In the genomic region with DNA sequence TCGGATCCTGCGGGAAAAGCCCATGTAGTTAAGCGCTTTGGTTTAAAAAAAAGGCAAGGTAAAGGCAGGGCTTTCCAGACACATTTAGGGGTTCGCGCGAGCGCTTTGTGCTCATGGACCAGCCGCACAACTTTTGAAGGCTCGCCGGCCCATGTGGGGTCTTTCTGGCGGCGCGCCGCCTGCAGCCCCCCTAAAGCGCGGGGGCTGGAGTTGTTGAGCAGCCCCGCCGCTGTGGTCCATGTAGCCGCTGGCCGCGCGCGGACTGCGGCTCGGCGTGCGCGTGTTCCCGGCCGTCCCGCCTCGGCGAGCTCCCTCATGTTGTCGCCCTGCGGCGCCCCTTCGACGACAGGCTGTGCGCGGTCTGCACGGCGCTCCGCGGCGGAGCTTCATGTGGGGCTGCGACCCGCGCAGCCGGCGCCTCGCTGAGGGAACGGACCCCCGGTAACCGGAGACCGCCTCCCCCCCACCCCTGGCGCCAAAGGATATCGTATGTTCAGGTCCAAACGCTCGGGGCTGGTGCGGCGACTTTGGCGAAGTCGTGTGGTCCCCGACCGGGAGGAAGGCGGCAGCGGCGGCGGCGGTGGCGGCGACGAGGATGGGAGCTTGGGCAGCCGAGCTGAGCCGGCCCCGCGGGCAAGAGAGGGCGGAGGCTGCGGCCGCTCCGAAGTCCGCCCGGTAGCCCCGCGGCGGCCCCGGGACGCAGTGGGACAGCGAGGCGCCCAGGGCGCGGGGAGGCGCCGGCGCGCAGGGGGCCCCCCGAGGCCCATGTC, we compare ENCODE assay signal across 8 cellular contexts. TPM values are rescaled to one million over a fixed set of nuclear protein-coding genes. Genes with fewer than 3 reads are reported as not detected.
DNase-seq lines count a peak whose midpoint lies in the region; ATAC-seq and TF ChIP-seq lines count a peak whose summit lies in the region.

No MANE protein-coding gene starts in this region.

- TF ChIP-seq EP300 in transverse colon (IDR thresholded peaks at IDR 0.05; ENCODE audit: low read depth), result no peak

- peak in 2 of 3 donors; percentile 6 to 26 for DNase-seq in CD4-positive, CD25-positive, alpha-beta regulatory T cell
- DNase-seq in MG63 (no peak), brain microvascular endothelial cell (no peak), memory B cell (ENCODE audit: low spot score in 2 of 2) (peak in 1 of 2 donors; percentile 18), transverse colon (peak; percentile 29), HuH-7.5 (ENCODE audit: low spot score) (no peak), SHP77 treated with DMSO at 0.1 percent for 48 hours (lab: John Stamatoyannopoulos, UW) (no peak)

- H3K27me3 ChIP-seq in CD4-positive, CD25-positive, alpha-beta regulatory T cell (ENCODE audit: control insufficient read depth, insufficient read depth, low read length), result peaks cover 8% of the 10 kb centered on the region
- H3K27me3 ChIP-seq in MG63, result no peaks in the 10 kb centered on the region
- no peaks in the 10 kb centered on the region for H3K27me3 ChIP-seq in brain microvascular endothelial cell (replicated peaks)
- H3K27me3 ChIP-seq in transverse colon, result no peaks in the 10 kb centered on the region

- peaks cover 35% of the 10 kb centered on the region for H3K4me1 ChIP-seq in CD4-positive, CD25-positive, alpha-beta regulatory T cell (ENCODE audit: control insufficient read depth, insufficient read depth, low read length, poor library complexity, severe bottlenecking)
- peaks cover 9 to 59% (median 50%) of the 10 kb centered on the region in 4 donors for H3K4me1 ChIP-seq in transverse colon

- no peak overlapping the region for H3K27ac ChIP-seq in CD4-positive, CD25-positive, alpha-beta regulatory T cell (ENCODE audit: insufficient read depth, low read length, poor library complexity, severe bottlenecking)
- H3K27ac ChIP-seq in brain microvascular endothelial cell (peak overlapping the region; percentile 80), transverse colon (peak overlapping the region; percentile 84 to 92 (median 91))

- H3K36me3 Mint-ChIP-seq in CD4-positive, CD25-positive, alpha-beta regulatory T cell, result no peaks in the 10 kb centered on the region
- no peaks in the 10 kb centered on the region for H3K36me3 Mint-ChIP-seq in memory B cell

- in situ Hi-C loops in brain microvascular endothelial cell (cut with HindIII; ENCODE audit: low pct_ligation_motif_present, low sequenced_read_pairs), result no loop called here
- in situ Hi-C loops in transverse colon (cut with MboI; ENCODE audit: low pct_ligation_motif_present in 1 of 4, low pct_unique_long_range_greater_than_20kb in 1 of 4, low sequenced_read_pairs in 3 of 4), result no loop called here

- intact Hi-C loops in transverse colon (cut with DNase I; ENCODE audit: low total_unique reads), result loop anchor here (5.0 kb wide), 3 partner anchors 69 to 149 kb away; no protein-coding TSS in a partner anchor

- peaks cover 0 to 25% (median 7%) of the 10 kb centered on the region in 4 donors for H3K4me1 Mint-ChIP-seq in CD4-positive, CD25-positive, alpha-beta regulatory T cell
- peaks cover 11% of the 10 kb centered on the region for H3K4me1 Mint-ChIP-seq in memory B cell

- peak overlapping the region; percentile 59 for H3K4me3 ChIP-seq in CD4-positive, CD25-positive, alpha-beta regulatory T cell (ENCODE audit: low read depth, low read length)
- H3K4me3 ChIP-seq in MG63 (peak overlapping the region; percentile 75), brain microvascular endothelial cell (ENCODE audit: low read depth, low read length) (peak overlapping the region; percentile 71), transverse colon (peak overlapping the region; percentile 59 to 78 (median 73))

- no peak for TF ChIP-seq POLR2A in transverse colon (IDR thresholded peaks at IDR 0.05)

- no peaks in the 10 kb centered on the region for H3K9me3 ChIP-seq in CD4-positive, CD25-positive, alpha-beta regulatory T cell (ENCODE audit: control insufficient read depth in 2 of 2, low read length in 2 of 2)
- H3K9me3 ChIP-seq in MG63 (no peaks in the 10 kb centered on the region), transverse colon (no peaks in the 10 kb centered on the region)

- TF ChIP-seq CTCF in brain microvascular endothelial cell (IDR thresholded peaks at IDR 0.05; ENCODE audit: low read depth, low read length, missing control alignments) (no peak), transverse colon (IDR thresholded peaks at IDR 0.05) (no peak)

- H3K4me3 Mint-ChIP-seq in CD4-positive, CD25-positive, alpha-beta regulatory T cell, result peak overlapping the region; percentile 90 to 97 (median 93)
- H3K4me3 Mint-ChIP-seq in memory B cell, result peak overlapping the region; percentile 88

- ATAC-seq in CD4-positive, CD25-positive, alpha-beta regulatory T cell (ENCODE audit: low read depth in 2 of 2), result no peak
- no peak for ATAC-seq in memory B cell (ENCODE audit: low read depth)
- ATAC-seq in HG03025 (IDR thresholded peaks at IDR 0.05; ENCODE audit: low FRiP score, unreplicated experiment), result no peak

- H3K27me3 Mint-ChIP-seq in CD4-positive, CD25-positive, alpha-beta regulatory T cell, result peaks cover 33% of the 10 kb centered on the region
- H3K27me3 Mint-ChIP-seq in memory B cell, result peaks cover 5% of the 10 kb centered on the region

- peaks cover 0 to 3% (median 0%) of the 10 kb centered on the region in 7 donors for H3K9me3 Mint-ChIP-seq in CD4-positive, CD25-positive, alpha-beta regulatory T cell
- H3K9me3 Mint-ChIP-seq in memory B cell, result no peaks in the 10 kb centered on the region

- H3K27ac Mint-ChIP-seq in CD4-positive, CD25-positive, alpha-beta regulatory T cell, result no peak overlapping the region
- H3K27ac Mint-ChIP-seq in memory B cell, result no peak overlapping the region

- no peaks in the 10 kb centered on the region for H3K36me3 ChIP-seq in CD4-positive, CD25-positive, alpha-beta regulatory T cell (ENCODE audit: control insufficient read depth, insufficient read depth, low read length)
- H3K36me3 ChIP-seq in MG63, result peaks cover 31% of the 10 kb centered on the region
- H3K36me3 ChIP-seq in brain microvascular endothelial cell (replicated peaks), result no peaks in the 10 kb centered on the region
- no peaks in the 10 kb centered on the region for H3K36me3 ChIP-seq in transverse colon

- WGBS in transverse colon (ENCODE audit: low coverage in 1 of 2), 2 donors, result 1% methylated on average over 10 of the region's 97 CpGs; no CpG with 5 or more reads in 1 of the 2 donors

RNA-seq across cellular contexts. Expression of a gene that starts 0.9 kb away (rescaled TPM):
- total RNA-seq in CD4-positive, CD25-positive, alpha-beta regulatory T cell, result 0.27 TPM
- not detected for polyA plus RNA-seq in CD4-positive, CD25-positive, alpha-beta regulatory T cell
- 34.3 and 37.8 TPM in 2 replicates for total RNA-seq in MG63 (2014; rRNA removed; shearing (Covaris generic); ENCODE audit: low replicate concordance)
- total RNA-seq in transverse colon, result 100 to 1,000 TPM in 1 of 4 donors, 10 to 100 TPM in 1, 1 to 10 TPM in 2; 6.7 to 214 (median 9.3) TPM

Comparison
In these comparisons a context has a peak if more than half of its experiments do, and no peak if none do; other contexts are left out.
1. DNase-seq: peak in CD4-positive, CD25-positive, alpha-beta regulatory T cell (2 of 3) and transverse colon (single experiment); none in MG63 (single experiment), brain microvascular endothelial cell (single experiment), HuH-7.5 (single experiment) and SHP77 treated with DMSO at 0.1 percent for 48 hours (single experiment).
2. Peak in every context shown above with its lines, with median percentiles within 50 percentile points of each other: H3K4me3 ChIP-seq.